ENCODE assay signal across 7 cellular contexts in the genomic region with DNA sequence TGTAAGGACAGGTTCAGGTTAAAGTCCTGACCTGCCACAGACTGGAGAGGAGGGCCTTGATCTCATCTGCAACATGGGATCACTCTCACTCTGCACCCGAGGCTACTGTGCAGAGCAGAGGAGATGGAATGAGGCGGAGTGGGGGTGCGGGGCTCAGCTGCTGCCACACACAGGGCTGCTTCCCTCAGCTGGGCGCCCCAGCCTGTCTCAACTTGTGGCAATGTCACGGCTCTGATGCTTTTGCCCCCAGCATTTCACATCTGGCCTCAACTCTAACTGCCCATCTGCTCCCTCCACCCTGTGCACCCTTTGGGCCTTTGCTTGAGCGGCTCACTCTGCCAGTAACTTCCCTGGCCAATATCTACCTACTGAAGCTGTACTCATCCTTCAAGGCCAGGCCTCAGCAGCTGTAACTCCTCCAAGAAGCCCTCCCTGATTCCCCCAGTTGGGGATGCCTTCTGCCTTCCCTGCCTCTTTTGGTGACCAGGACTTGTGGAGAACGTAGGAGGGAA.
A peak's percentile ranks its signal among the peaks of the same experiment; 100 is the strongest.
DNase-seq lines count a peak whose midpoint lies in the region; ATAC-seq and TF ChIP-seq lines count a peak whose summit lies in the region.

No MANE protein-coding gene starts in this region.

- no peak overlapping the region for H3K4me3 ChIP-seq in HL-60 (replicated peaks; ENCODE audit: insufficient read depth, low read length)
- no peak overlapping the region for H3K4me3 ChIP-seq in hepatocyte

- DNase-seq in HL-60 (ENCODE audit: low read depth in 1 of 2, low spot score in 1 of 2): no peak
- no peak for DNase-seq in activated CD8-positive, alpha-beta T cell treated with anti-CD3 and anti-CD28 coated beads for 36 hours
- no peak for DNase-seq in hepatocyte (ENCODE audit: low spot score)
- no peak for DNase-seq in stimulated activated naive B cell treated with anti-CD40 and anti-IgM and Interleukin-4, amounts not matched to agents 10 μg/mL and 1 μg/mL and 100 μg/mL, for 72 hours
- DNase-seq in NCI-H187 treated with DMSO at 0.1 percent for 48 hours (lab: John Stamatoyannopoulos, UW): no peak
- DNase-seq in GM10248 (ENCODE audit: extremely low spot score): no peak

- TF ChIP-seq CTCF in HL-60 (IDR thresholded peaks at IDR 0.05; ENCODE audit: insufficient read depth, low read length) (no peak), hepatocyte (IDR thresholded peaks at IDR 0.05; ENCODE audit: poor library complexity) (no peak), GM10248 (IDR thresholded peaks at IDR 0.05; ENCODE audit: control extremely low read depth, extremely low read depth, low read depth, missing control alignments) (no peak)
- no peak for TF ChIP-seq CTCF in activated CD8-positive, alpha-beta T cell treated with anti-CD3 and anti-CD28 coated beads for 36 hours (IDR thresholded peaks at IDR 0.05)

- CTCF ChIA-PET in activated CD8-positive, alpha-beta T cell treated with anti-CD3 and anti-CD28 coated beads for 36 hours (lab: Charles Lee): interaction anchor here (0.8 to 4.3 kb wide), 15 partner anchors 10 to 211 kb away, joined by 3 to 63 read pairs (median 4); a partner anchor contains a TSS
- CTCF ChIA-PET in GM10248 (lab: Yijun Ruan, JAX): interaction anchor here (0.9 to 4.6 kb wide), 17 partner anchors 8 to 398 kb away, joined by 3 to 33 read pairs (median 5); a partner anchor contains a TSS

- no peaks in the 10 kb centered on the region for H3K27me3 Mint-ChIP-seq in activated CD8-positive, alpha-beta T cell treated with anti-CD3 and anti-CD28 coated beads for 36 hours
- no peaks in the 10 kb centered on the region for H3K27me3 Mint-ChIP-seq in stimulated activated naive B cell treated with anti-CD40 and anti-IgM and Interleukin-4, amounts not matched to agents 10 μg/mL and 1 μg/mL and 100 μg/mL, for 72 hours

- H3K4me2 ChIP-seq in hepatocyte: no peak overlapping the region

- no peaks in the 10 kb centered on the region for H3K79me2 ChIP-seq in hepatocyte

- ATAC-seq in activated CD8-positive, alpha-beta T cell treated with anti-CD3 and anti-CD28 coated beads for 36 hours: no peak
- no peak for ATAC-seq in stimulated activated naive B cell treated with anti-CD40 and anti-IgM and Interleukin-4, amounts not matched to agents 10 μg/mL and 1 μg/mL and 100 μg/mL, for 72 hours (replicated peaks)
- ATAC-seq in HG02759 (IDR thresholded peaks at IDR 0.05; ENCODE audit: unreplicated experiment): no peak

- POLR2A ChIA-PET in activated CD8-positive, alpha-beta T cell treated with anti-CD3 and anti-CD28 coated beads for 36 hours (lab: Charles Lee): interaction anchor here (0.6 to 3.1 kb wide), 6 partner anchors 9 to 152 kb away, joined by 3 to 19 read pairs (median 4); a partner anchor contains a TSS
- POLR2A ChIA-PET in GM10248 (lab: Yijun Ruan, JAX): no interaction called here

- H3K4me1 ChIP-seq in hepatocyte (ENCODE audit: insufficient read depth): peaks cover 26% of the 10 kb centered on the region

- H3K27me3 ChIP-seq in HL-60 (ENCODE audit: insufficient read depth, poor library complexity, severe bottlenecking) (no peaks in the 10 kb centered on the region), hepatocyte (no peaks in the 10 kb centered on the region)

- peak overlapping the region; percentile 93 for H3K27ac ChIP-seq in HL-60 (replicated peaks)
- H3K27ac ChIP-seq in hepatocyte: peak overlapping the region; percentile 87

- H2AFZ ChIP-seq in hepatocyte: no peak overlapping the region

- H3K4me1 Mint-ChIP-seq in activated CD8-positive, alpha-beta T cell treated with anti-CD3 and anti-CD28 coated beads for 36 hours (ENCODE audit: low read depth): peaks cover 70% of the 10 kb centered on the region
- peaks cover 49 to 58% of the 10 kb centered on the region in 2 donors for H3K4me1 Mint-ChIP-seq in stimulated activated naive B cell treated with anti-CD40 and anti-IgM and Interleukin-4, amounts not matched to agents 10 μg/mL and 1 μg/mL and 100 μg/mL, for 72 hours

- H3K9me3 Mint-ChIP-seq in activated CD8-positive, alpha-beta T cell treated with anti-CD3 and anti-CD28 coated beads for 36 hours: no peaks in the 10 kb centered on the region
- H3K9me3 Mint-ChIP-seq in stimulated activated naive B cell treated with anti-CD40 and anti-IgM and Interleukin-4, amounts not matched to agents 10 μg/mL and 1 μg/mL and 100 μg/mL, for 72 hours: no peaks in the 10 kb centered on the region

- H3K36me3 Mint-ChIP-seq in activated CD8-positive, alpha-beta T cell treated with anti-CD3 and anti-CD28 coated beads for 36 hours (ENCODE audit: low read depth): peaks cover 81% of the 10 kb centered on the region
- H3K36me3 Mint-ChIP-seq in stimulated activated naive B cell treated with anti-CD40 and anti-IgM and Interleukin-4, amounts not matched to agents 10 μg/mL and 1 μg/mL and 100 μg/mL, for 72 hours: peaks cover 48 to 82% of the 10 kb centered on the region in 2 donors

- no peaks in the 10 kb centered on the region for H4K20me1 ChIP-seq in hepatocyte (ENCODE audit: insufficient read depth, poor library complexity, severe bottlenecking)

- H3K4me3 Mint-ChIP-seq in activated CD8-positive, alpha-beta T cell treated with anti-CD3 and anti-CD28 coated beads for 36 hours: no peak overlapping the region
- H3K4me3 Mint-ChIP-seq in stimulated activated naive B cell treated with anti-CD40 and anti-IgM and Interleukin-4, amounts not matched to agents 10 μg/mL and 1 μg/mL and 100 μg/mL, for 72 hours: peak overlapping the region; percentile 63 to 75

- H3K9me2 ChIP-seq in hepatocyte (replicated peaks; ENCODE audit: insufficient read depth): no peaks in the 10 kb centered on the region

- H3K9me3 ChIP-seq in hepatocyte (ENCODE audit: low read depth): no peaks in the 10 kb centered on the region

- intact Hi-C loops in activated CD8-positive, alpha-beta T cell treated with anti-CD3 and anti-CD28 coated beads for 36 hours (cut with micrococcal nuclease): loop anchor here (5.0 kb wide), 2 partner anchors 38 to 208 kb away; no protein-coding TSS in a partner anchor

- H3K27ac Mint-ChIP-seq in activated CD8-positive, alpha-beta T cell treated with anti-CD3 and anti-CD28 coated beads for 36 hours: peak overlapping the region; percentile 97
- peak overlapping the region; percentile 96 for H3K27ac Mint-ChIP-seq in stimulated activated naive B cell treated with anti-CD40 and anti-IgM and Interleukin-4, amounts not matched to agents 10 μg/mL and 1 μg/mL and 100 μg/mL, for 72 hours

- no peaks in the 10 kb centered on the region for H3K36me3 ChIP-seq in hepatocyte (replicated peaks; ENCODE audit: insufficient read depth, low read depth)

- 92% methylated on average over 7 of the region's 7 CpGs for WGBS in hepatocyte (ENCODE audit: low lambda C conversion rate, missing lambda C conversion rate)
